10 cellular contexts compared by ENCODE assay signal in genomic region chr17:19650826-19651225, GRCh38. TPM values are rescaled to one million over a fixed set of nuclear protein-coding genes. Genes with fewer than 3 reads are reported as not detected.
DNase-seq lines count a peak whose midpoint lies in the region; ATAC-seq and TF ChIP-seq lines count a peak whose summit lies in the region.
"Had no signal": no experiment of that assay in that cellular context is flagged by ENCODE, and none has a peak within 500 bp of the region (broad histone marks: within the 10 kb centered on the region; RNA-seq: fewer than 3 reads in every experiment).

No MANE protein-coding gene starts in this region.

- H3K9ac ChIP-seq in OCI-LY1 (ENCODE audit: low read length): no peak overlapping the region

- H3K36me3 ChIP-seq in CD8-positive, alpha-beta T cell (ENCODE audit: insufficient read depth, low read length): no peaks in the 10 kb centered on the region
- H3K36me3 ChIP-seq in OCI-LY1 (ENCODE audit: insufficient read depth, low read length) (peaks cover 35% of the 10 kb centered on the region), osteoblast (ENCODE audit: insufficient read depth, low read length) (peaks cover 12% of the 10 kb centered on the region)

- CTCF ChIA-PET in CD8-positive, alpha-beta T cell (lab: Charles Lee): no interaction called here

- H3K27me3 Mint-ChIP-seq in CD8-positive, alpha-beta T cell (ENCODE audit: low read depth): no peaks in the 10 kb centered on the region

- peaks cover 21% of the 10 kb centered on the region for H3K4me1 ChIP-seq in CD8-positive, alpha-beta T cell (ENCODE audit: insufficient read depth, low read length)
- H3K4me1 ChIP-seq in OCI-LY1 (ENCODE audit: insufficient read depth, low read length, severe bottlenecking): peaks cover 28% of the 10 kb centered on the region
- H3K4me1 ChIP-seq in osteoblast (ENCODE audit: insufficient read depth, low read length): peaks cover 44% of the 10 kb centered on the region

- H2AFZ ChIP-seq in OCI-LY1 (ENCODE audit: low read length) (no peak overlapping the region), osteoblast (ENCODE audit: low read length) (no peak overlapping the region)

- POLR2A ChIA-PET in CD8-positive, alpha-beta T cell (lab: Charles Lee): no interaction called here

- peaks cover 6% of the 10 kb centered on the region for H3K79me2 ChIP-seq in OCI-LY1 (ENCODE audit: insufficient read depth, low read length)
- peaks cover 43% of the 10 kb centered on the region for H3K79me2 ChIP-seq in osteoblast (ENCODE audit: insufficient read depth, low read length)

- no peak overlapping the region for H3K4me3 ChIP-seq in CD8-positive, alpha-beta T cell (ENCODE audit: low read depth, low read length)
- H3K4me3 ChIP-seq in OCI-LY1 (ENCODE audit: low read depth, low read length, poor library complexity, severe bottlenecking): no peak overlapping the region
- peak overlapping the region; percentile 89 for H3K4me3 ChIP-seq in epithelial cell of esophagus (ENCODE audit: low read length)
- H3K4me3 ChIP-seq in osteoblast (ENCODE audit: insufficient read depth, low read length): no peak overlapping the region

- H3K27me3 ChIP-seq in CD8-positive, alpha-beta T cell (ENCODE audit: insufficient read depth, low read length): no peaks in the 10 kb centered on the region
- H3K27me3 ChIP-seq in OCI-LY1 (ENCODE audit: insufficient read depth, low read length): no peaks in the 10 kb centered on the region
- H3K27me3 ChIP-seq in osteoblast (ENCODE audit: insufficient read depth, low read length): no peaks in the 10 kb centered on the region

- no peaks in the 10 kb centered on the region for H3K9me3 ChIP-seq in CD8-positive, alpha-beta T cell (ENCODE audit: low read length)
- H3K9me3 ChIP-seq in OCI-LY1 (ENCODE audit: low read length): no peaks in the 10 kb centered on the region
- no peaks in the 10 kb centered on the region for H3K9me3 ChIP-seq in osteoblast (ENCODE audit: low read depth, low read length)

- H3K36me3 Mint-ChIP-seq in CD8-positive, alpha-beta T cell: peaks cover 38% of the 10 kb centered on the region

- H3K27ac ChIP-seq in CD8-positive, alpha-beta T cell (ENCODE audit: low read depth, low read length): no peak overlapping the region
- H3K27ac ChIP-seq in OCI-LY1 (ENCODE audit: low read depth, low read length, poor library complexity, severe bottlenecking) (no peak overlapping the region), osteoblast (ENCODE audit: low read depth, low read length) (no peak overlapping the region)

- peak overlapping the region; percentile 29 for H3K4me3 Mint-ChIP-seq in CD8-positive, alpha-beta T cell

- H3K27ac Mint-ChIP-seq in CD8-positive, alpha-beta T cell: no peak overlapping the region

- H3K4me1 Mint-ChIP-seq in CD8-positive, alpha-beta T cell (ENCODE audit: low read depth): peaks cover 46% of the 10 kb centered on the region

- intact Hi-C loops in CD8-positive, alpha-beta T cell (cut with DNase I, micrococcal nuclease): no loop called here

- H3K9me2 ChIP-seq in OCI-LY1 (ENCODE audit: low read depth, low read length): no peaks in the 10 kb centered on the region

- no peaks in the 10 kb centered on the region for H3K9me3 Mint-ChIP-seq in CD8-positive, alpha-beta T cell

- DNase-seq in CD8-positive, alpha-beta T cell: no peak
- DNase-seq in epithelial cell of esophagus (ENCODE audit: low read depth) (peak; percentile 45), osteoblast (ENCODE audit: insufficient read length, low spot score, missing footprints) (peak; percentile 84), SK-N-DZ (ENCODE audit: low spot score) (no peak)
- no peak for DNase-seq in effector CD8-positive, alpha-beta T cell (lab: John Stamatoyannopoulos, UW)
- DNase-seq: activated effector memory CD4-positive, alpha-beta T cell treated with Interleukin-2 at 50 U/mL for 16 hours; NCI-H1694 had no signal

- H3K4me2 ChIP-seq in OCI-LY1 (ENCODE audit: low read length) (peak overlapping the region; percentile 18; the same call in 1 of the 2 replicates), osteoblast (ENCODE audit: insufficient read depth, low read length) (peak overlapping the region; percentile 89)

- H4K20me1 ChIP-seq in OCI-LY1 (ENCODE audit: insufficient read depth, low read length) (no peaks in the 10 kb centered on the region), osteoblast (ENCODE audit: insufficient read depth, low read length) (peaks cover 18% of the 10 kb centered on the region)

- no peaks in the 10 kb centered on the region for H3F3A ChIP-seq in OCI-LY1 (ENCODE audit: insufficient read depth, low read length)

- no peak for ATAC-seq in CD8-positive, alpha-beta T cell
- ATAC-seq in HG02642 (IDR thresholded peaks at IDR 0.05; ENCODE audit: poor library complexity, unreplicated experiment) (no peak), GM18519 (IDR thresholded peaks at IDR 0.05; ENCODE audit: low FRiP score, unreplicated experiment) (no peak)

- no peak for TF ChIP-seq CTCF in CD8-positive, alpha-beta T cell (IDR thresholded peaks at IDR 0.05)
- no peak for TF ChIP-seq CTCF in OCI-LY1 (IDR thresholded peaks at IDR 0.05; ENCODE audit: low read length)
- no peak for TF ChIP-seq CTCF in epithelial cell of esophagus (IDR thresholded peaks at IDR 0.05; ENCODE audit: insufficient read depth, low read depth, low read length, missing control alignments)
- no peak for TF ChIP-seq CTCF in osteoblast (IDR thresholded peaks at IDR 0.05; ENCODE audit: extremely low read depth, low read depth, low read length)

RNA-seq across cellular contexts. Expression of gene ALDH3A2, which starts 2.3 kb away (rescaled TPM):
- total RNA-seq in CD8-positive, alpha-beta T cell: 10 to 100 TPM; 14.9 to 16.6 TPM
- total RNA-seq in osteoblast: 61.0 and 82.2 TPM in 2 replicates
- polyA plus RNA-seq in SK-N-DZ (2014; cell fraction: cytosol; rRNA removed): 48.7 and 49.3 TPM in 2 replicates
- polyA plus RNA-seq in SK-N-DZ (2014; cell fraction: nucleus; rRNA removed): 23.4 and 33.8 TPM in 2 replicates

Comparison
In these comparisons a context has a peak if more than half of its experiments do, and no peak if none do; other contexts are left out.
1. DNase-seq: peak in epithelial cell of esophagus (single experiment) and osteoblast (single experiment); none in CD8-positive, alpha-beta T cell (0 of 7), SK-N-DZ (single experiment) and effector CD8-positive, alpha-beta T cell (single experiment).